8 cellular contexts compared by ENCODE assay signal in genomic region chr1:12658531-12659453, GRCh38. TPM values are rescaled to one million over a fixed set of nuclear protein-coding genes. Genes with fewer than 3 reads are reported as not detected.
DNase-seq lines count a peak whose midpoint lies in the region; ATAC-seq and TF ChIP-seq lines count a peak whose summit lies in the region.

No MANE protein-coding gene starts in this region.

- H3K9me3 Mint-ChIP-seq in naive thymus-derived CD8-positive, alpha-beta T cell = peaks cover 0 to 5% (median 0%) of the 10 kb centered on the region in 9 donors
- H3K9me3 Mint-ChIP-seq in stimulated activated memory B cell treated with anti-CD40 and anti-IgM and Interleukin-4, amounts not matched to agents 10 μg/mL and 1 μg/mL and 100 μg/mL, for 72 hours = peaks cover 6% of the 10 kb centered on the region

- H2AFZ ChIP-seq in PC-3 (ENCODE audit: low read length) = peak overlapping the region; percentile 76

- peak overlapping the region; percentile 72 for H3K4me2 ChIP-seq in PC-3 (ENCODE audit: low read length)

- intact Hi-C loops in PC-3 (cut with micrococcal nuclease) (loop anchor here (1.0 to 5.0 kb wide), 2 partner anchors 36 to 344 kb away; no protein-coding TSS in a partner anchor), esophagus muscularis mucosa (cut with DNase I) (loop anchor here (2.0 to 10.0 kb wide), 3 partner anchors 38 to 384 kb away; no protein-coding TSS in a partner anchor)

- no peaks in the 10 kb centered on the region for H3F3A ChIP-seq in PC-3 (ENCODE audit: low read length, unreplicated experiment)

- no peaks in the 10 kb centered on the region for H3K79me2 ChIP-seq in PC-3 (ENCODE audit: low read length)

- H3K27ac Mint-ChIP-seq in naive thymus-derived CD8-positive, alpha-beta T cell = peak overlapping the region in 3 of 10 donors; percentile 29 to 53 (median 43)
- H3K27ac Mint-ChIP-seq in stimulated activated memory B cell treated with anti-CD40 and anti-IgM and Interleukin-4, amounts not matched to agents 10 μg/mL and 1 μg/mL and 100 μg/mL, for 72 hours = no peak overlapping the region

- H3K4me3 ChIP-seq in PC-3 (ENCODE audit: low read length) (peak overlapping the region; percentile 37; the same call in 1 of the 2 replicates), esophagus muscularis mucosa (no peak overlapping the region)

- H3K4me3 Mint-ChIP-seq in naive thymus-derived CD8-positive, alpha-beta T cell = peak overlapping the region in 2 of 10 donors; percentile 17 to 28
- no peak overlapping the region for H3K4me3 Mint-ChIP-seq in stimulated activated memory B cell treated with anti-CD40 and anti-IgM and Interleukin-4, amounts not matched to agents 10 μg/mL and 1 μg/mL and 100 μg/mL, for 72 hours

- POLR2A ChIA-PET in PC-3 (lab: Charles Lee; ENCODE audit: unreplicated experiment) = no interaction called here
- POLR2A ChIA-PET in naive thymus-derived CD8-positive, alpha-beta T cell (lab: Charles Lee) = interaction anchor here (0.6 to 1.0 kb wide), 2 partner anchors 383 to 536 kb away, joined by 3 to 5 read pairs; no protein-coding TSS in a partner anchor

- ATAC-seq in PC-3 (peak; percentile 93), HG03378 (IDR thresholded peaks at IDR 0.05; ENCODE audit: unreplicated experiment) (no peak)
- ATAC-seq in naive thymus-derived CD8-positive, alpha-beta T cell = peak; percentile 59 to 69
- ATAC-seq in stimulated activated memory B cell treated with anti-CD40 and anti-IgM and Interleukin-4, amounts not matched to agents 10 μg/mL and 1 μg/mL and 100 μg/mL, for 72 hours = peak; percentile 63

- peak; percentile 48 for DNase-seq in DMS79 treated with DMSO at 0.1 percent for 48 hours (lab: John Stamatoyannopoulos, UW)
- DNase-seq in HuH-7.5 (ENCODE audit: low spot score) = peak; percentile 87
- peak; percentile 96 for DNase-seq in PC-3
- peak; percentile 46 for DNase-seq in activated T-cell treated with anti-CD3 and anti-CD28 coated beads for 48 hours (ENCODE audit: low read depth)
- DNase-seq in esophagus muscularis mucosa (ENCODE audit: extremely low spot score) = no peak
- peak; percentile 54 to 86 (median 66) for DNase-seq in naive thymus-derived CD8-positive, alpha-beta T cell

- no peaks in the 10 kb centered on the region for H3K36me3 Mint-ChIP-seq in naive thymus-derived CD8-positive, alpha-beta T cell
- H3K36me3 Mint-ChIP-seq in stimulated activated memory B cell treated with anti-CD40 and anti-IgM and Interleukin-4, amounts not matched to agents 10 μg/mL and 1 μg/mL and 100 μg/mL, for 72 hours = no peaks in the 10 kb centered on the region

- peaks cover 0 to 8% (median 5%) of the 10 kb centered on the region in 5 donors for H3K27me3 Mint-ChIP-seq in naive thymus-derived CD8-positive, alpha-beta T cell
- peaks cover 12% of the 10 kb centered on the region for H3K27me3 Mint-ChIP-seq in stimulated activated memory B cell treated with anti-CD40 and anti-IgM and Interleukin-4, amounts not matched to agents 10 μg/mL and 1 μg/mL and 100 μg/mL, for 72 hours

- H3K27me3 ChIP-seq in PC-3 (ENCODE audit: low read length) = peaks cover 6% of the 10 kb centered on the region; the same call in 1 of the 2 replicates
- no peaks in the 10 kb centered on the region for H3K27me3 ChIP-seq in esophagus muscularis mucosa

- H3K27ac ChIP-seq in PC-3 (ENCODE audit: low read length) (no peak overlapping the region), esophagus muscularis mucosa (replicated peaks in 1 of 4) (no peak overlapping the region)

- no peaks in the 10 kb centered on the region for H3K9me2 ChIP-seq in PC-3 (replicated peaks; ENCODE audit: low read length)

- TF ChIP-seq EP300 in esophagus muscularis mucosa (IDR thresholded peaks at IDR 0.05) = no peak

- H3K4me1 Mint-ChIP-seq in naive thymus-derived CD8-positive, alpha-beta T cell = peaks cover 4 to 6% (median 5%) of the 10 kb centered on the region in 4 donors
- H3K4me1 Mint-ChIP-seq in stimulated activated memory B cell treated with anti-CD40 and anti-IgM and Interleukin-4, amounts not matched to agents 10 μg/mL and 1 μg/mL and 100 μg/mL, for 72 hours = peaks cover 6% of the 10 kb centered on the region

- H4K20me1 ChIP-seq in PC-3 (ENCODE audit: low read length) = no peaks in the 10 kb centered on the region

- TF ChIP-seq POLR2A in esophagus muscularis mucosa (IDR thresholded peaks at IDR 0.05; ENCODE audit: low read depth) = no peak

- no peaks in the 10 kb centered on the region for H3K36me3 ChIP-seq in PC-3 (ENCODE audit: low read depth, low read length)
- H3K36me3 ChIP-seq in esophagus muscularis mucosa = no peaks in the 10 kb centered on the region

- peak; percentile 93 for TF ChIP-seq CTCF in PC-3 (conservative IDR thresholded peaks at IDR 0.05; ENCODE audit: low read depth, low read length)
- peak; percentile 94 to 98 (median 97) for TF ChIP-seq CTCF in esophagus muscularis mucosa (IDR thresholded peaks at IDR 0.05)

- CTCF ChIA-PET in PC-3 (lab: Charles Lee) = interaction anchor here (0.7 to 1.4 kb wide), 4 partner anchors 57 to 383 kb away, joined by 3 to 7 read pairs (median 4); no protein-coding TSS in a partner anchor

- no TSS peak for BruUV-seq in PC-3 (replicated peaks; lab: Mats Ljungman, UMichigan)

- H3K9ac ChIP-seq in PC-3 (ENCODE audit: low read length) = no peak overlapping the region

- 48% methylated on average over 22 of the region's 23 CpGs for WGBS in esophagus muscularis mucosa

- no peaks in the 10 kb centered on the region for H3K9me3 ChIP-seq in PC-3 (ENCODE audit: low read length)
- peaks cover 0 to 9% (median 5%) of the 10 kb centered on the region in 4 donors for H3K9me3 ChIP-seq in esophagus muscularis mucosa

- no peaks in the 10 kb centered on the region; the same call in 1 of the 2 replicates for H3K4me1 ChIP-seq in PC-3 (ENCODE audit: insufficient read depth, low read length)
- H3K4me1 ChIP-seq in esophagus muscularis mucosa = peaks cover 0 to 6% (median 5%) of the 10 kb centered on the region in 4 donors

RNA-seq across cellular contexts. Expression of gene AADACL4, which starts 14.9 kb away (rescaled TPM):
- total RNA-seq in PC-3 (2014; rRNA removed) = not detected in 2 replicates
- total RNA-seq in esophagus muscularis mucosa = not detected
- total RNA-seq in naive thymus-derived CD8-positive, alpha-beta T cell = not detected
- not detected for polyA plus RNA-seq in naive thymus-derived CD8-positive, alpha-beta T cell

RNA-seq across cellular contexts. Expression of gene DHRS3, which starts 40.8 kb away (rescaled TPM):
- total RNA-seq in PC-3 (2014; rRNA removed) (105 and 116 TPM in 2 replicates), esophagus muscularis mucosa (100 to 1,000 TPM; 130 to 237 (median 200) TPM)
- total RNA-seq in naive thymus-derived CD8-positive, alpha-beta T cell = 10 to 100 TPM; 86.4 to 91.0 TPM
- 10 to 100 TPM; 17.7 to 31.0 (median 20.4) TPM for polyA plus RNA-seq in naive thymus-derived CD8-positive, alpha-beta T cell

RNA-seq across cellular contexts. Expression of gene AADACL3, which starts 57.1 kb away (rescaled TPM):
- not detected in 2 replicates for total RNA-seq in PC-3 (2014; rRNA removed)
- not detected for total RNA-seq in esophagus muscularis mucosa
- total RNA-seq in naive thymus-derived CD8-positive, alpha-beta T cell = not detected
- polyA plus RNA-seq in naive thymus-derived CD8-positive, alpha-beta T cell = not detected
